Comparison of ENCODE assay signal across 8 cellular contexts in genomic region chr20:44217342-44218092, GRCh38. TPM values are rescaled to one million over a fixed set of nuclear protein-coding genes. Genes with fewer than 3 reads are reported as not detected.
A peak's percentile ranks its signal among the peaks of the same experiment; 100 is the strongest.
DNase-seq lines count a peak whose midpoint lies in the region; ATAC-seq lines count a peak whose summit lies in the region.

No MANE protein-coding gene starts in this region.

- peak overlapping the region; percentile 9 for H3K9ac ChIP-seq in mesenchymal stem cell (ENCODE audit: low read length)

- H3K4me3 ChIP-seq in H7 (ENCODE audit: insufficient read depth, low read depth, low read length) (no peak overlapping the region), mesenchymal stem cell (ENCODE audit: insufficient read depth in 1 of 2, low read depth in 1 of 2, low read length in 2 of 2) (no peak overlapping the region)

- peaks cover 1% of the 10 kb centered on the region for H3K4me1 ChIP-seq in mesenchymal stem cell (ENCODE audit: control insufficient read depth, insufficient read depth, low read depth, low read length)

- no peak for ATAC-seq in HG03025 (IDR thresholded peaks at IDR 0.05; ENCODE audit: low FRiP score, unreplicated experiment)

- WGBS in mesenchymal stem cell = 50% methylated on average over 10 of the region's 11 CpGs

- H2AK5ac ChIP-seq in mesenchymal stem cell (ENCODE audit: low read length, severe bottlenecking) = no peak overlapping the region

- H3K36me3 ChIP-seq in H7 (replicated peaks; ENCODE audit: control insufficient read depth, insufficient read depth, low read length) = no peaks in the 10 kb centered on the region
- peaks cover 0 to 8% of the 10 kb centered on the region in 2 experiments for H3K36me3 ChIP-seq in mesenchymal stem cell (ENCODE audit: control insufficient read depth in 1 of 2, insufficient read depth in 2 of 2, low read depth in 1 of 2, low read length in 2 of 2)

- H2BK120ac ChIP-seq in mesenchymal stem cell (ENCODE audit: low read depth, low read length) = no peak overlapping the region

- DNase-seq in AG20443 (ENCODE audit: low spot score) (peak; percentile 76), H7 (peak; percentile 75), NCI-H526 treated with DMSO at 0.1 percent for 48 hours (lab: John Stamatoyannopoulos, UW) (peak; percentile 42), mesenchymal stem cell (peak; percentile 72)
- peak; percentile 65 to 73 for DNase-seq in activated CD4-positive, alpha-beta T cell treated with anti-CD3 and anti-CD28 coated beads, Interleukin-2, amount 50 U/mL, for 48 hours
- peak; percentile 61 for DNase-seq in effector CD8-positive, alpha-beta T cell (lab: John Stamatoyannopoulos, UW)
- DNase-seq in stimulated activated CD8-positive, alpha-beta memory T cell treated with anti-CD3 and anti-CD28 coated beads, Interleukin-4, amount 100 ng/mL, for 4 hours (ENCODE audit: low read depth in 2 of 2, low spot score in 1 of 2) = peak; percentile 19 to 24

- H2BK12ac ChIP-seq in mesenchymal stem cell (ENCODE audit: low read length in 2 of 2) = no peak overlapping the region

- no peak overlapping the region for H2BK5ac ChIP-seq in mesenchymal stem cell (ENCODE audit: low read depth, low read length, poor library complexity, severe bottlenecking)

- H3K9me3 ChIP-seq in mesenchymal stem cell (ENCODE audit: control insufficient read depth, low read length) = no peaks in the 10 kb centered on the region

- H3K4ac ChIP-seq in mesenchymal stem cell (ENCODE audit: low read depth in 1 of 2, low read length in 2 of 2) = no peak overlapping the region

- H3K27ac ChIP-seq in mesenchymal stem cell (ENCODE audit: low read length, poor library complexity, severe bottlenecking) = no peak overlapping the region

- H2BK15ac ChIP-seq in mesenchymal stem cell (ENCODE audit: low read depth, poor library complexity, severe bottlenecking) = no peak overlapping the region

- no peak overlapping the region for H2AFZ ChIP-seq in mesenchymal stem cell (ENCODE audit: low read depth, low read length)

- H3K4me2 ChIP-seq in mesenchymal stem cell (ENCODE audit: low read length, poor library complexity, severe bottlenecking) = no peak overlapping the region

- H3K14ac ChIP-seq in mesenchymal stem cell (ENCODE audit: low read length in 2 of 2) = no peak overlapping the region

- no peak overlapping the region for H4K91ac ChIP-seq in mesenchymal stem cell (ENCODE audit: low read length)

- peaks cover 9% of the 10 kb centered on the region for H3K79me1 ChIP-seq in mesenchymal stem cell (replicated peaks; ENCODE audit: low read length, poor library complexity, severe bottlenecking)

- H3K27me3 ChIP-seq in H7 (ENCODE audit: control insufficient read depth, insufficient read depth, low read length) (no peaks in the 10 kb centered on the region), mesenchymal stem cell (ENCODE audit: control insufficient read depth in 1 of 2, insufficient read depth in 1 of 2, low read length in 2 of 2) (no peaks in the 10 kb centered on the region)

- H4K8ac ChIP-seq in mesenchymal stem cell (ENCODE audit: low read length) = no peak overlapping the region

- no peak overlapping the region for H3K23ac ChIP-seq in mesenchymal stem cell (ENCODE audit: low read length in 2 of 2)

- no peak overlapping the region for H3K18ac ChIP-seq in mesenchymal stem cell (ENCODE audit: low read depth in 1 of 2, low read length in 2 of 2)

RNA-seq across cellular contexts. Expression of gene OSER1, which starts 6.9 kb away (rescaled TPM):
- 28.5 and 33.0 TPM in 2 replicates for total RNA-seq in H7 (2014; rRNA removed; shearing (Covaris generic))
- 18.7 TPM for polyA plus RNA-seq in mesenchymal stem cell (2013, experiment 1 of 2)
- 19.7 TPM for polyA plus RNA-seq in mesenchymal stem cell (2013, experiment 2 of 2)

RNA-seq across cellular contexts. Expression of gene GDAP1L1, which starts 29.6 kb away (rescaled TPM):
- 6.1 and 6.8 TPM in 2 replicates for total RNA-seq in H7 (2014; rRNA removed; shearing (Covaris generic))
- not detected for polyA plus RNA-seq in mesenchymal stem cell (2013, experiment 1 of 2)
- 0.05 TPM for polyA plus RNA-seq in mesenchymal stem cell (2013, experiment 2 of 2)

RNA-seq across cellular contexts. Expression of gene JPH2, which starts 30.5 kb away (rescaled TPM):
- 0.67 and 0.69 TPM in 2 replicates for total RNA-seq in H7 (2014; rRNA removed; shearing (Covaris generic))
- 1.9 TPM for polyA plus RNA-seq in mesenchymal stem cell (2013, experiment 1 of 2)
- 1.8 TPM for polyA plus RNA-seq in mesenchymal stem cell (2013, experiment 2 of 2)

Comparison
In these comparisons a context has a peak if more than half of its experiments do, and no peak if none do; other contexts are left out.
1. DNase-seq: peak in every context shown above with its lines; median percentile 76 in AG20443; 75 in H7; 72 in mesenchymal stem cell; 69 in activated CD4-positive, alpha-beta T cell treated with anti-CD3 and anti-CD28 coated beads, Interleukin-2, amount 50 U/mL, for 48 hours; 61 in effector CD8-positive, alpha-beta T cell; 42 in NCI-H526 treated with DMSO at 0.1 percent for 48 hours; 22 in stimulated activated CD8-positive, alpha-beta memory T cell treated with anti-CD3 and anti-CD28 coated beads, Interleukin-4, amount 100 ng/mL, for 4 hours.